10 cellular contexts compared by ENCODE assay signal in the genomic region with DNA sequence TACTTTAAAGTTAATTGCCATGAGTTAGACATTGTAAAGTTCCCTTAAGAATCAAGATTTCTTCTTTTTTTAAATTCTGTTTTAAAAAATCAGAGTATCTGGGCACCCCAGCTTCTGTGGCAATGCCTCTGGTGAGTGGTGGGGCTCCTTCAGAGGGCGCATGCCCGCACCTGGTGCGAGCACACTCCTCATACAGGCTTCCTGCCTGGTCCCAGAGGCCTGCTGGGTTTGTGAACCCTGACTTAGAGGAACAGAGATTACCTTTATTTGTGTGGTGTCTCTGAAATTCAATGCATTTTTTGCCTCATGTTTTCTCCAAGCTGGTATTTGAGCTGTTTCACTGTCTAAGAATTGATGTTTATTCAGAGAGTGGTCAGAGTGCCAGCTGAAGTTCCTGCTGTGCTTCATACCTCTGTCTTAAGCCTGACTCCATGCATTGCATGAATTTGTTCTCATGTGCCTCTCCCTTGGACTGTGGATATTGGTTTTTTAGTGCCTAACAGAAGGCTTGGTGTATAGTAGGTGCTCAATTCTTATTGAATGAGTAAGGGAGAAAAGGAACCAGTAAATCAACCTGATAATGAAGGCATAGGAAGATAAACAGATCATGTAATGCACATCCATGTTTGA. TPM values are rescaled to one million over a fixed set of nuclear protein-coding genes. Genes with fewer than 3 reads are reported as not detected.
DNase-seq lines count a peak whose midpoint lies in the region; ATAC-seq, FAIRE-seq and TF ChIP-seq lines count a peak whose summit lies in the region.
"Had no signal": no experiment of that assay in that cellular context is flagged by ENCODE, and none has a peak within 500 bp of the region (broad histone marks: within the 10 kb centered on the region; RNA-seq: fewer than 3 reads in every experiment).

No MANE protein-coding gene starts in this region.

- peaks cover 8% of the 10 kb centered on the region for H4K20me1 ChIP-seq in astrocyte (ENCODE audit: insufficient read depth, low read length)

- TF ChIP-seq POLR2A in spleen (IDR thresholded peaks at IDR 0.05) = no peak
- TF ChIP-seq POLR2A in lower leg skin (IDR thresholded peaks at IDR 0.05) = no peak

- H3K9me3 ChIP-seq in astrocyte (ENCODE audit: insufficient read depth, low read depth, low read length) (no peaks in the 10 kb centered on the region), spleen (no peaks in the 10 kb centered on the region)

- H3K4me1 Mint-ChIP-seq in astrocyte (ENCODE audit: low read depth, unreplicated experiment) = peaks cover 21% of the 10 kb centered on the region
- peaks cover 11 to 17% of the 10 kb centered on the region in 2 donors for H3K4me1 Mint-ChIP-seq in immature natural killer cell

- no peaks in the 10 kb centered on the region for H3K36me3 Mint-ChIP-seq in astrocyte (ENCODE audit: low read depth, unreplicated experiment)
- no peaks in the 10 kb centered on the region for H3K36me3 Mint-ChIP-seq in immature natural killer cell

- H3K4me3 Mint-ChIP-seq in astrocyte (ENCODE audit: unreplicated experiment) (no peak overlapping the region), immature natural killer cell (no peak overlapping the region)

- H3K27ac ChIP-seq in astrocyte (ENCODE audit: low read depth, low read length) = no peak overlapping the region
- peak overlapping the region in 4 of 8 donors; percentile 9 to 51 (median 40) for H3K27ac ChIP-seq in spleen

- H3K27me3 ChIP-seq in astrocyte (ENCODE audit: insufficient read depth, low read length) (no peaks in the 10 kb centered on the region), spleen (replicated peaks in 1 of 7) (no peaks in the 10 kb centered on the region)

- peak; percentile 50 for FAIRE-seq in astrocyte (lab: Jason Lieb, UNC)

- no peak overlapping the region for H3K4me2 ChIP-seq in astrocyte (ENCODE audit: low read length)

- 61 to 80% (median 75%) methylated on average over 3 of the region's 3 CpGs for WGBS in spleen, 5 donors
- 73 to 91% methylated on average over 3 of the region's 3 CpGs for WGBS in lower leg skin, 2 donors

- H3K27me3 Mint-ChIP-seq in astrocyte (ENCODE audit: low read depth, unreplicated experiment) = no peaks in the 10 kb centered on the region
- peaks cover 0 to 2% (median 0%) of the 10 kb centered on the region in 3 donors for H3K27me3 Mint-ChIP-seq in immature natural killer cell (ENCODE audit: low read depth in 3 of 3)

- intact Hi-C loops in spleen (cut with DNase I; ENCODE audit: low total_unique reads) (no loop called here), lower leg skin (cut with DNase I; ENCODE audit: low total_unique reads) (no loop called here)

- no peak overlapping the region for H2AFZ ChIP-seq in astrocyte (ENCODE audit: low read depth, low read length)

- DNase-seq in astrocyte (ENCODE audit: low read depth) (no peak), spleen (peak; percentile 89), SIG-M5 treated with dmso at 0.1 percent for 504 hours (lab: John Stamatoyannopoulos, UW; ENCODE audit: unreplicated experiment) (no peak), lower leg skin (ENCODE audit: low spot score in 2 of 2) (no peak), immature natural killer cell (no peak), NCI-H1105 (lab: John Stamatoyannopoulos, UW) (no peak)
- DNase-seq: activated CD8-positive, alpha-beta memory T cell treated with anti-CD3 and anti-CD28 coated beads for 24 hours; cortex of kidney had no signal

- peaks cover 51% of the 10 kb centered on the region for H3K79me2 ChIP-seq in astrocyte (ENCODE audit: insufficient read depth, low read length)

- no peak overlapping the region for H3K9ac ChIP-seq in astrocyte (ENCODE audit: low read length)

- no peak overlapping the region for H3K27ac Mint-ChIP-seq in astrocyte (ENCODE audit: unreplicated experiment)
- peak overlapping the region in 1 of 6 donors; percentile 30 for H3K27ac Mint-ChIP-seq in immature natural killer cell

- no peaks in the 10 kb centered on the region for H3K36me3 ChIP-seq in astrocyte (ENCODE audit: insufficient read depth, low read length)
- H3K36me3 ChIP-seq in spleen = no peaks in the 10 kb centered on the region

- H3K4me1 ChIP-seq in astrocyte (ENCODE audit: insufficient read depth, low read length) = no peaks in the 10 kb centered on the region
- peaks cover 0 to 36% (median 9%) of the 10 kb centered on the region in 6 donors for H3K4me1 ChIP-seq in spleen

- H3K4me3 ChIP-seq in astrocyte (ENCODE audit: insufficient read depth, low read depth, low read length) = no peak overlapping the region
- H3K4me3 ChIP-seq in spleen = no peak overlapping the region
- no peak overlapping the region for H3K4me3 ChIP-seq in lower leg skin (ENCODE audit: low read depth, poor library complexity, severe bottlenecking)

- H3K9me3 Mint-ChIP-seq in astrocyte (ENCODE audit: unreplicated experiment) (no peaks in the 10 kb centered on the region), immature natural killer cell (no peaks in the 10 kb centered on the region)

- peak; percentile 48 for ATAC-seq in GM19351 (IDR thresholded peaks at IDR 0.05; ENCODE audit: unreplicated experiment)
- peak; percentile 46 for ATAC-seq in HG03060 (IDR thresholded peaks at IDR 0.05; ENCODE audit: low read depth, unreplicated experiment)

- no peak for TF ChIP-seq CTCF in astrocyte (IDR thresholded peaks at IDR 0.05; ENCODE audit: insufficient read depth, low read depth, low read length)
- TF ChIP-seq CTCF in spleen (IDR thresholded peaks at IDR 0.05 in 8 of 11, conservative IDR thresholded peaks at IDR 0.05 in 3 of 11) = no peak
- no peak for TF ChIP-seq CTCF in lower leg skin (IDR thresholded peaks at IDR 0.05)

RNA-seq across cellular contexts. Expression of a gene that starts 28.9 kb away (rescaled TPM):
- total RNA-seq in astrocyte (11.2 and 13.3 TPM in 2 replicates), spleen (10 to 100 TPM in 1 of 7 donors, 1 to 10 TPM in 6; 3.8 to 10.6 (median 7.7) TPM), lower leg skin (10 to 100 TPM; 27.3 to 38.5 (median 33.1) TPM)
- polyA plus RNA-seq in spleen (1 to 10 TPM; 1.2 to 1.4 (median 1.2) TPM), immature natural killer cell (under 1 TPM in 2 of 3 donors, not detected in 1; 0.14 to 0.50 TPM)
